20 cellular contexts compared by ENCODE assay signal in the genomic region with DNA sequence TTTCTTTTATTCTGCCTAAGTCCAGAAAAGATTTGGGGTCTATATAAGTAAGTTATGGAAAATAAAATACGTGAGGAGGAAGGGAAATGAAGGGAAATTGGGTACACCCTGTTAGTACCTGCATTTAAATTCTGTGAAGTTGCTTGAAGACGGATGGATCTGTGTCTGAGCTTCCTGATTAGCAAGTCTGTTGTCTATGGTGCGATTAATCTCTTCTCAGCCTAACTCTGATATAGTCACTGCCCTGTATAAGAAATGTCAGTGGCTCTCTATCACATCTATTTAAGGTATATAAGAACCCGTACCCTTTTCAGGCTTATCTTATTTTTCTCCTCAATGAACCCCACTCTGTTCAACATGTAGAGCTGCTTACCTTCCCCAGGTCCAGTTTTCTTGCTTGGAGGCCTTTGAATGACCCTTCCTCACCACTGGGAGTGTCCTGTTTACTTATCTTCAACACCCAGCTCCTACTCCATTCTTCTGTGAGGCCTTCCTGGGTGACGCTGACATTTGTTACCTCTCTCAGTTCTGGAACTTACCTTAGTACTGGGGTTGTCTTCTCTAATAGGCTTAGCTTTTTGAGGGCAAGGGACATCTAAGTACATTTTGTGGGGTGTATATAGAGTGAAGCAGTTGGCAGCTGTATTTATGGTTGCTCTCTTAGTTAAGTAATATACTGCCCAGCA.
A peak's percentile ranks its signal among the peaks of the same experiment; 100 is the strongest.
DNase-seq lines count a peak whose midpoint lies in the region; ATAC-seq and TF ChIP-seq lines count a peak whose summit lies in the region.
"Had no signal": no experiment of that assay in that cellular context is flagged by ENCODE, and none has a peak within 500 bp of the region (broad histone marks: within the 10 kb centered on the region; RNA-seq: fewer than 3 reads in every experiment).

No MANE protein-coding gene starts in this region.

- no peaks in the 10 kb centered on the region for H3K36me3 Mint-ChIP-seq in Caco-2 (ENCODE audit: insufficient read depth, unreplicated experiment)
- H3K36me3 Mint-ChIP-seq in natural killer cell treated with Interleukin-12 subunit alpha and Interleukin-12 subunit beta and Interleukin-15 and Interleukin-18, amount 100 ng/mL, for 72 hours = peaks cover 4% of the 10 kb centered on the region
- H3K36me3 Mint-ChIP-seq: neural progenitor cell had no signal

- no peak overlapping the region for H3K4me3 Mint-ChIP-seq in Caco-2 (ENCODE audit: unreplicated experiment)
- H3K4me3 Mint-ChIP-seq in natural killer cell treated with Interleukin-12 subunit alpha and Interleukin-12 subunit beta and Interleukin-15 and Interleukin-18, amount 100 ng/mL, for 72 hours = peak overlapping the region; percentile 59
- H3K4me3 Mint-ChIP-seq: activated T-helper 1 cell treated with anti-CD3 and anti-CD28 coated beads, Interleukin-12 subunit alpha, Interleukin-12 subunit beta, Interleukin-2, Interleukin-4 antibody, amounts not matched to agents 30 ng/mL and 10 ng/mL and 1 ng/mL, durations not matched to agents 14 hours and 24 hours and 36 hours; CD4-positive, alpha-beta T cell; neural progenitor cell had no signal

- H3K4me1 ChIP-seq in Caco-2 (peaks cover 48% of the 10 kb centered on the region), PC-9 (replicated peaks; ENCODE audit: insufficient read depth) (peaks cover 43% of the 10 kb centered on the region), Peyer's patch (peaks cover 0 to 6% (median 0%) of the 10 kb centered on the region in 4 donors)
- H3K4me1 ChIP-seq: neural progenitor cell, tibial artery had no signal

- POLR2A ChIA-PET in Caco-2 (lab: Charles Lee) (no interaction called here), PC-9 (lab: Charles Lee; ENCODE audit: unreplicated experiment) (no interaction called here), HEK293T (lab: Yijun Ruan, JAX) (no interaction called here)

- no peaks in the 10 kb centered on the region for H3K27me3 Mint-ChIP-seq in Caco-2 (ENCODE audit: insufficient read depth, unreplicated experiment)
- H3K27me3 Mint-ChIP-seq in natural killer cell treated with Interleukin-12 subunit alpha and Interleukin-12 subunit beta and Interleukin-15 and Interleukin-18, amount 100 ng/mL, for 72 hours = peaks cover 0 to 4% of the 10 kb centered on the region in 2 donors

- H3K9me3 ChIP-seq in Caco-2 = peaks cover 15% of the 10 kb centered on the region; the same call in 1 of the 2 replicates
- no peaks in the 10 kb centered on the region for H3K9me3 ChIP-seq in PC-9 (ENCODE audit: insufficient read depth, low read depth)
- no peaks in the 10 kb centered on the region for H3K9me3 ChIP-seq in Peyer's patch
- H3K9me3 ChIP-seq: MG63, tibial artery had no signal

- H3F3A ChIP-seq in PC-9 (ENCODE audit: insufficient read depth, low read depth) = peaks cover 11% of the 10 kb centered on the region

- H3K27me3 ChIP-seq in Caco-2 (replicated peaks; ENCODE audit: control insufficient read depth, insufficient read depth, low read length) (no peaks in the 10 kb centered on the region), PC-9 (ENCODE audit: insufficient read depth, low read depth) (no peaks in the 10 kb centered on the region), Peyer's patch (no peaks in the 10 kb centered on the region)
- H3K27me3 ChIP-seq: MG63, neural progenitor cell, tibial artery had no signal

- no peak for TF ChIP-seq POLR2A in Peyer's patch (IDR thresholded peaks at IDR 0.05)

- no peaks in the 10 kb centered on the region for H3K79me2 ChIP-seq in PC-9 (ENCODE audit: low read depth)

- BruUV-seq in Caco-2 (replicated peaks; lab: Mats Ljungman, UMichigan) (no TSS peak), PC-9 (replicated peaks; lab: Mats Ljungman, UMichigan) (no TSS peak)

- H3K4me3 ChIP-seq in Caco-2 (ENCODE audit: low read depth, low read length) (no peak overlapping the region), PC-9 (no peak overlapping the region), Peyer's patch (no peak overlapping the region)
- H3K4me3 ChIP-seq: MG63, neural progenitor cell, tibial artery had no signal

- ATAC-seq in natural killer cell treated with Interleukin-12 subunit alpha and Interleukin-12 subunit beta and Interleukin-15 and Interleukin-18, amount 100 ng/mL, for 72 hours = no peak
- ATAC-seq: left colon, Right ventricle myocardium inferior had no signal

- peak overlapping the region; percentile 40; the same call in 1 of the 2 replicates for H2AFZ ChIP-seq in PC-9
- H2AFZ ChIP-seq: neural progenitor cell had no signal

- H4K20me1 ChIP-seq in PC-9 (ENCODE audit: insufficient read depth) = no peaks in the 10 kb centered on the region

- CTCF ChIA-PET in Caco-2 (lab: Charles Lee) (no interaction called here), PC-9 (lab: Charles Lee) (interaction anchor here (0.6 kb wide), 1 partner anchor 31 kb away, joined by 9 read pairs; no protein-coding TSS in a partner anchor), HEK293T (lab: Yijun Ruan, JAX) (no interaction called here)

- TF ChIP-seq CTCF in Caco-2 (IDR thresholded peaks at IDR 0.05; ENCODE audit: insufficient read depth in 1 of 2, low read depth in 1 of 2, low read length in 1 of 2, severe bottlenecking in 1 of 2, unreplicated experiment in 1 of 2) (no peak), PC-9 (conservative IDR thresholded peaks at IDR 0.05) (no peak), Peyer's patch (IDR thresholded peaks at IDR 0.05) (no peak)

- peak overlapping the region; percentile 34 for H3K4me2 ChIP-seq in PC-9
- H3K4me2 ChIP-seq: neural progenitor cell had no signal

- intact Hi-C loops in Caco-2 (cut with micrococcal nuclease; ENCODE audit: unreplicated experiment) (no loop called here), PC-9 (cut with micrococcal nuclease; ENCODE audit: unreplicated experiment) (loop anchor here (10.0 kb wide), 1 partner anchor 402 kb away; no protein-coding TSS in a partner anchor)

- DNase-seq in Caco-2 (peak in 1 of 2 experiments; percentile 44), H4 (ENCODE audit: low spot score) (peak; percentile 46), PC-9 (peak; percentile 12 to 35), Peyer's patch (no peak), HEK293T (ENCODE audit: extremely low spot score) (no peak), NCI-H2227 (lab: John Stamatoyannopoulos, UW; ENCODE audit: unreplicated experiment) (no peak), activated gamma-delta T cell treated with Interleukin-2 at 50 U/mL for 16 hours (no peak)
- DNase-seq in natural killer cell treated with Interleukin-12 subunit alpha and Interleukin-12 subunit beta and Interleukin-15 and Interleukin-18, amount 100 ng/mL, for 72 hours (ENCODE audit: low spot score) = no peak
- DNase-seq: CD4-positive, alpha-beta T cell; dermis blood vessel endothelial cell; DMS79; left colon; NCI-H1694; NCI-H226; tibial artery had no signal

- H3K9me2 ChIP-seq in PC-9 (ENCODE audit: insufficient read depth) = no peaks in the 10 kb centered on the region

- H3K27ac ChIP-seq in PC-9 (peak overlapping the region; percentile 43; the same call in 1 of the 2 replicates), Peyer's patch (no peak overlapping the region)
- H3K27ac ChIP-seq: neural progenitor cell, tibial artery, VCaP had no signal

- no peaks in the 10 kb centered on the region for H3K9me3 Mint-ChIP-seq in Caco-2 (ENCODE audit: unreplicated experiment)
- peaks cover 5% of the 10 kb centered on the region for H3K9me3 Mint-ChIP-seq in natural killer cell treated with Interleukin-12 subunit alpha and Interleukin-12 subunit beta and Interleukin-15 and Interleukin-18, amount 100 ng/mL, for 72 hours
- H3K9me3 Mint-ChIP-seq: activated T-helper 1 cell treated with anti-CD3 and anti-CD28 coated beads, Interleukin-12 subunit alpha, Interleukin-12 subunit beta, Interleukin-2, Interleukin-4 antibody, amounts not matched to agents 30 ng/mL and 10 ng/mL and 1 ng/mL, durations not matched to agents 14 hours and 24 hours and 36 hours; CD4-positive, alpha-beta T cell had no signal

- H3K27ac Mint-ChIP-seq in Caco-2 (ENCODE audit: unreplicated experiment) = peak overlapping the region; percentile 77
- peak overlapping the region in 1 of 2 donors; percentile 47 for H3K27ac Mint-ChIP-seq in natural killer cell treated with Interleukin-12 subunit alpha and Interleukin-12 subunit beta and Interleukin-15 and Interleukin-18, amount 100 ng/mL, for 72 hours
- H3K27ac Mint-ChIP-seq: activated T-helper 1 cell treated with anti-CD3 and anti-CD28 coated beads, Interleukin-12 subunit alpha, Interleukin-12 subunit beta, Interleukin-2, Interleukin-4 antibody, amounts not matched to agents 30 ng/mL and 10 ng/mL and 1 ng/mL, durations not matched to agents 14 hours and 24 hours and 36 hours; CD4-positive, alpha-beta T cell; neural progenitor cell had no signal

- no peaks in the 10 kb centered on the region for H3K36me3 ChIP-seq in Caco-2 (ENCODE audit: control insufficient read depth, insufficient read depth, low read length)
- H3K36me3 ChIP-seq in PC-9 (ENCODE audit: low read depth) = no peaks in the 10 kb centered on the region
- H3K36me3 ChIP-seq in Peyer's patch = no peaks in the 10 kb centered on the region
- H3K36me3 ChIP-seq: MG63, neural progenitor cell, tibial artery had no signal

- H3K4me1 Mint-ChIP-seq in Caco-2 (ENCODE audit: low read depth, unreplicated experiment) = peaks cover 34% of the 10 kb centered on the region
- peaks cover 31 to 33% of the 10 kb centered on the region in 2 donors for H3K4me1 Mint-ChIP-seq in natural killer cell treated with Interleukin-12 subunit alpha and Interleukin-12 subunit beta and Interleukin-15 and Interleukin-18, amount 100 ng/mL, for 72 hours (ENCODE audit: low read depth in 2 of 2)
- H3K4me1 Mint-ChIP-seq: neural progenitor cell had no signal

TF ChIP-seq in HEK293T, 16 proteins besides CTCF, POLR2A, EP300 and RAD21 (continues in another document):
- TF ChIP-seq LEF1 (IDR thresholded peaks at IDR 0.05; ENCODE audit: borderline replicate concordance) = no peak
- no peak for TF ChIP-seq L3MBTL2 (conservative IDR thresholded peaks at IDR 0.05)
- TF ChIP-seq PKNOX1 (IDR thresholded peaks at IDR 0.05) = no peak
- no peak for TF ChIP-seq SP1 (IDR thresholded peaks at IDR 0.05)
- no peak for TF ChIP-seq BHLHE40 (IDR thresholded peaks at IDR 0.05; ENCODE audit: borderline replicate concordance)
- TF ChIP-seq ARNT (IDR thresholded peaks at IDR 0.05) = no peak
- no peak for TF ChIP-seq TARDBP (IDR thresholded peaks at IDR 0.05)
- no peak for TF ChIP-seq FOXA1 (IDR thresholded peaks at IDR 0.05)
- TF ChIP-seq ELF4 (IDR thresholded peaks at IDR 0.05) = no peak
- TF ChIP-seq HDGF (IDR thresholded peaks at IDR 0.05; ENCODE audit: borderline replicate concordance) = no peak
- TF ChIP-seq NFRKB (IDR thresholded peaks at IDR 0.05) = no peak
- no peak for TF ChIP-seq FOXK2 (IDR thresholded peaks at IDR 0.05)

Comparison
In these comparisons a context has a peak if more than half of its experiments do, and no peak if none do; other contexts are left out.
1. DNase-seq: peak in H4 (single experiment) and PC-9 (2 of 2); none in natural killer cell treated with Interleukin-12 subunit alpha and Interleukin-12 subunit beta and Interleukin-15 and Interleukin-18, amount 100 ng/mL, for 72 hours (single experiment), Peyer's patch (0 of 3), HEK293T (single experiment), NCI-H2227 (single experiment) and activated gamma-delta T cell treated with Interleukin-2 at 50 U/mL for 16 hours (single experiment).